2 cellular contexts compared by ENCODE assay signal in the genomic region with DNA sequence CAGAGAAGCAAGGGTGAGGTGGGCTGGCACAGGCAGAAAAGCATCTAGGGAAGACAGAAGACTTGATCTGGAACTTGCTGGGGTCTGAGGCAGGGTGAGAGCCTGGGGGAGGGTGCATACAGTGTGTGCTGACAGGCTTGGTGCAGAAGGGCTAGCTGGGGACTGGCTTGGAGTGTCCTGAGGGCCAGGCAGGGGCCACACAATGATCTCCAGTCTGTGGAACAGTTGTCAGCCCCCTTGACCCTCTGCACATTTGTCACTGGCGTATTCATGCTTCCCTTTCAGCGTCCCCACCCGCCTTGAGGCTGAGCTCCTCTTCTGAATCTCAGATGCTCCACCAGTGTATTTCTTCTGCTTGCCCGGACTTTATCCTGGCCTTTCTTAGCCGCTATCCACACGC.
TF ChIP-seq lines count a peak whose summit lies in the region.

No MANE protein-coding gene starts in this region.

TF ChIP-seq in SK-N-SH, 30 proteins besides CTCF, POLR2A, EP300 and RAD21 (continued from another document):
- TF ChIP-seq NRF1 (IDR thresholded peaks at IDR 0.05; ENCODE audit: low read depth, low read length) (no peak), YY1 (IDR thresholded peaks at IDR 0.05; ENCODE audit: low read depth) (no peak), EZH2phosphoT487 (IDR thresholded peaks at IDR 0.05; ENCODE audit: borderline replicate concordance, low read depth) (no peak), TAF1 (IDR thresholded peaks at IDR 0.05; ENCODE audit: borderline replicate concordance, low read depth, low read length) (no peak), GABPA (IDR thresholded peaks at IDR 0.05; ENCODE audit: low read depth) (no peak), TCF12 (IDR thresholded peaks at IDR 0.05) (no peak), FOXM1 (IDR thresholded peaks at IDR 0.05; ENCODE audit: low read depth) (no peak), RCOR1 (IDR thresholded peaks at IDR 0.05; ENCODE audit: low read length) (no peak), SMC3 (IDR thresholded peaks at IDR 0.05; ENCODE audit: low read depth, low read length) (no peak), ELF1 (IDR thresholded peaks at IDR 0.05) (no peak), JUND (IDR thresholded peaks at IDR 0.05) (no peak), NFIC (IDR thresholded peaks at IDR 0.05; ENCODE audit: borderline replicate concordance) (no peak), TEAD4 (IDR thresholded peaks at IDR 0.05; ENCODE audit: borderline replicate concordance, insufficient read depth) (no peak), POLR2AphosphoS5 (IDR thresholded peaks at IDR 0.05; ENCODE audit: low read depth, low read length) (no peak), MEF2A (IDR thresholded peaks at IDR 0.05; ENCODE audit: borderline replicate concordance, low read depth) (no peak), MXI1 (IDR thresholded peaks at IDR 0.05; ENCODE audit: low read depth, low read length) (no peak), MAX (IDR thresholded peaks at IDR 0.05; ENCODE audit: low read depth) (no peak), SIN3A (IDR thresholded peaks at IDR 0.05; ENCODE audit: borderline replicate concordance, low read depth, low read length) (no peak)

TF ChIP-seq in SK-N-SH treated with all-trans-retinoic acid at 6 μM for 48 hours, 23 proteins besides CTCF, POLR2A, EP300 and RAD21 (continued from another document):
- TF ChIP-seq, protein P1, sequence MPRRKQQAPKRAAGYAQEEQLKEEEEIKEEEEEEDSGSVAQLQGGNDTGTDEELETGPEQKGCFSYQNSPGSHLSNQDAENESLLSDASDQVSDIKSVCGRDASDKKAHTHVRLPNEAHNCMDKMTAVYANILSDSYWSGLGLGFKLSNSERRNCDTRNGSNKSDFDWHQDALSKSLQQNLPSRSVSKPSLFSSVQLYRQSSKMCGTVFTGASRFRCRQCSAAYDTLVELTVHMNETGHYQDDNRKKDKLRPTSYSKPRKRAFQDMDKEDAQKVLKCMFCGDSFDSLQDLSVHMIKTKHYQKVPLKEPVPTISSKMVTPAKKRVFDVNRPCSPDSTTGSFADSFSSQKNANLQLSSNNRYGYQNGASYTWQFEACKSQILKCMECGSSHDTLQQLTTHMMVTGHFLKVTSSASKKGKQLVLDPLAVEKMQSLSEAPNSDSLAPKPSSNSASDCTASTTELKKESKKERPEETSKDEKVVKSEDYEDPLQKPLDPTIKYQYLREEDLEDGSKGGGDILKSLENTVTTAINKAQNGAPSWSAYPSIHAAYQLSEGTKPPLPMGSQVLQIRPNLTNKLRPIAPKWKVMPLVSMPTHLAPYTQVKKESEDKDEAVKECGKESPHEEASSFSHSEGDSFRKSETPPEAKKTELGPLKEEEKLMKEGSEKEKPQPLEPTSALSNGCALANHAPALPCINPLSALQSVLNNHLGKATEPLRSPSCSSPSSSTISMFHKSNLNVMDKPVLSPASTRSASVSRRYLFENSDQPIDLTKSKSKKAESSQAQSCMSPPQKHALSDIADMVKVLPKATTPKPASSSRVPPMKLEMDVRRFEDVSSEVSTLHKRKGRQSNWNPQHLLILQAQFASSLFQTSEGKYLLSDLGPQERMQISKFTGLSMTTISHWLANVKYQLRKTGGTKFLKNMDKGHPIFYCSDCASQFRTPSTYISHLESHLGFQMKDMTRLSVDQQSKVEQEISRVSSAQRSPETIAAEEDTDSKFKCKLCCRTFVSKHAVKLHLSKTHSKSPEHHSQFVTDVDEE (CRISPR knock-in tag; IDR thresholded peaks at IDR 0.05), result no peak
- TF ChIP-seq POU6F1 (CRISPR knock-in tag; IDR thresholded peaks at IDR 0.05; ENCODE audit: borderline replicate concordance, low read depth) (no peak), CREB5 (CRISPR knock-in tag; IDR thresholded peaks at IDR 0.05; ENCODE audit: low read depth) (no peak), GLIS3 (CRISPR knock-in tag; IDR thresholded peaks at IDR 0.05) (no peak), CSRNP3 (CRISPR knock-in tag; IDR thresholded peaks at IDR 0.05) (no peak), TCF4 (CRISPR knock-in tag; IDR thresholded peaks at IDR 0.05; ENCODE audit: borderline replicate concordance) (no peak), ARNTL (CRISPR knock-in tag; IDR thresholded peaks at IDR 0.05; ENCODE audit: borderline replicate concordance, low read depth) (no peak), BACH2 (CRISPR knock-in tag; IDR thresholded peaks at IDR 0.05; ENCODE audit: borderline replicate concordance) (no peak), ZFP3 (CRISPR knock-in tag; IDR thresholded peaks at IDR 0.05) (no peak), PPARA (CRISPR knock-in tag; IDR thresholded peaks at IDR 0.05; ENCODE audit: borderline replicate concordance) (no peak), ZNF70 (CRISPR knock-in tag; IDR thresholded peaks at IDR 0.05) (no peak), ISL1 (CRISPR knock-in tag; IDR thresholded peaks at IDR 0.05) (no peak), TOX (CRISPR knock-in tag; IDR thresholded peaks at IDR 0.05; ENCODE audit: borderline replicate concordance) (no peak), RARB (CRISPR knock-in tag; IDR thresholded peaks at IDR 0.05) (no peak)
